8 cellular contexts compared by ENCODE assay signal in genomic region chr1:150696590-150696989, GRCh38. TPM values are rescaled to one million over a fixed set of nuclear protein-coding genes. Genes with fewer than 3 reads are reported as not detected.
DNase-seq lines count a peak whose midpoint lies in the region; ATAC-seq and TF ChIP-seq lines count a peak whose summit lies in the region.

No MANE protein-coding gene starts in this region.

- intact Hi-C loops in CD4-positive, alpha-beta T cell (cut with DNase I, micrococcal nuclease), result loop anchor here (2.0 to 10.0 kb wide), 3 partner anchors 134 to 628 kb away; partner anchors contain the start of genes PI4KB (in 1 of the 2) and SETDB1 (in 1 of the 2)

- H3K36me3 Mint-ChIP-seq in CD4-positive, alpha-beta T cell (ENCODE audit: low read depth), result peaks cover 48% of the 10 kb centered on the region
- H3K36me3 Mint-ChIP-seq in mesothelial cell of epicardium, result peaks cover 11% of the 10 kb centered on the region

- H3K9me3 ChIP-seq in CD4-positive, alpha-beta T cell (ENCODE audit: control insufficient read depth, low read length), result no peaks in the 10 kb centered on the region

- ATAC-seq in CD4-positive, alpha-beta T cell (ENCODE audit: poor library complexity), result no peak
- ATAC-seq in HG03045 (IDR thresholded peaks at IDR 0.05; ENCODE audit: unreplicated experiment), result no peak
- ATAC-seq in GM18511 (IDR thresholded peaks at IDR 0.05; ENCODE audit: unreplicated experiment), result no peak
- ATAC-seq in GM21529 (IDR thresholded peaks at IDR 0.05; ENCODE audit: unreplicated experiment), result no peak

- no peak for DNase-seq in CD4-positive, alpha-beta T cell
- DNase-seq in LHCN-M2 (ENCODE audit: low read depth) (peak; percentile 2), caudate nucleus (lab: John Stamatoyannopoulos, UW) (no peak), mesothelial cell of epicardium (ENCODE audit: low spot score in 2 of 2, unreplicated experiment in 2 of 2) (no peak), Ammon's horn (ENCODE audit: low spot score) (no peak)

- peaks cover 4% of the 10 kb centered on the region for H3K27me3 Mint-ChIP-seq in CD4-positive, alpha-beta T cell
- H3K27me3 Mint-ChIP-seq in mesothelial cell of epicardium (ENCODE audit: low read depth), result peaks cover 8% of the 10 kb centered on the region

- no peaks in the 10 kb centered on the region for H3K9me3 Mint-ChIP-seq in CD4-positive, alpha-beta T cell
- no peaks in the 10 kb centered on the region for H3K9me3 Mint-ChIP-seq in mesothelial cell of epicardium

- no peak for TF ChIP-seq CTCF in CD4-positive, alpha-beta T cell (IDR thresholded peaks at IDR 0.05)
- TF ChIP-seq CTCF in mesothelial cell of epicardium (IDR thresholded peaks at IDR 0.05; ENCODE audit: unreplicated experiment), result no peak

- CTCF ChIA-PET in CD4-positive, alpha-beta T cell (lab: Charles Lee), result interaction anchor here (0.8 to 2.5 kb wide), 3 partner anchors 12 to 226 kb away, joined by 3 to 13 read pairs (median 4); no protein-coding TSS in a partner anchor

- H3K27ac Mint-ChIP-seq in CD4-positive, alpha-beta T cell, result peak overlapping the region; percentile 88
- peak overlapping the region; percentile 97 for H3K27ac Mint-ChIP-seq in mesothelial cell of epicardium

- peak overlapping the region; percentile 94 for H3K4me3 Mint-ChIP-seq in CD4-positive, alpha-beta T cell
- H3K4me3 Mint-ChIP-seq in mesothelial cell of epicardium, result peak overlapping the region; percentile 95

- POLR2A ChIA-PET in CD4-positive, alpha-beta T cell (lab: Charles Lee), result interaction anchor here (0.6 to 2.3 kb wide), 25 partner anchors 11 to 493 kb away, joined by 3 to 29 read pairs (median 4); partner anchors contain the start of genes CTSS, ENSA, FALEC and MCL1

- H3K27me3 ChIP-seq in CD4-positive, alpha-beta T cell (ENCODE audit: control insufficient read depth, insufficient read depth, low read length), result no peaks in the 10 kb centered on the region

- no peak overlapping the region for H3K27ac ChIP-seq in CD4-positive, alpha-beta T cell (ENCODE audit: low read depth, low read length)
- peak overlapping the region; percentile 9 for H3K27ac ChIP-seq in caudate nucleus (ENCODE audit: low read depth, low read length)

- H3K4me1 Mint-ChIP-seq in CD4-positive, alpha-beta T cell (ENCODE audit: low read depth), result peaks cover 41% of the 10 kb centered on the region
- H3K4me1 Mint-ChIP-seq in mesothelial cell of epicardium, result peaks cover 20% of the 10 kb centered on the region

RNA-seq across cellular contexts. Expression of gene GOLPH3L, which starts 0.4 kb away (rescaled TPM):
- 1 to 10 TPM; 2.4 to 2.6 TPM for total RNA-seq in CD4-positive, alpha-beta T cell
- 5.0 and 6.9 TPM in 2 replicates for total RNA-seq in LHCN-M2 (2014; rRNA removed)
- 11.0 TPM for polyA plus RNA-seq in LHCN-M2 (2012)
- 26.2 to 27.6 TPM (median 26.6 TPM) in 3 replicates for total RNA-seq in mesothelial cell of epicardium

RNA-seq across cellular contexts. Expression of gene HORMAD1, which starts 24.1 kb away (rescaled TPM):
- not detected for total RNA-seq in CD4-positive, alpha-beta T cell
- total RNA-seq in LHCN-M2 (2014; rRNA removed) (0.11 and 0.38 TPM in 2 replicates), mesothelial cell of epicardium (not detected in 3 replicates)
- not detected for polyA plus RNA-seq in LHCN-M2 (2012)
